1 cellular context compared by ENCODE assay signal in the genomic region with DNA sequence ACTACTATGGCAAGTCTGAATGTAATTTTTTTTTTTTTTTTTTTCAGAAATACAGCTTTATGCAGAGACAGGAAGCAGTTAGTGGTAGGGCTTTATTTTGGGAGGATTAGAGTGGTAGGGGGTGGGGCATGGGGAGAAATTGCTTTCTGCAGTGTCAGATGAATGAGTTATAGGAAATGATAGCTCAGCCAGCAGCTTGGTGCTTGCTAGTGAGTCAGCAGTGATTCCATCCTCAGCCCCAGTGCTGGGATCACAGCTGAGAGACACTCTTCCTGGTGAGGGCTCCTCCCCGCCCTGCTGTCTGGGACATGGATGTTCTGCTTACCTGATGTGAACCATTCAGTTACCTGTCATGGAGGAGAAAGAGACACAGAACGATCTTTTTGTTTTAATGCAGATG.
TF ChIP-seq lines count a peak whose summit lies in the region.

No MANE protein-coding gene starts in this region.

TF ChIP-seq in GM23338, 12 proteins besides CTCF, POLR2A, EP300 and RAD21:
- no peak for TF ChIP-seq ZNF462 (CRISPR knock-in tag; IDR thresholded peaks at IDR 0.05)
- TF ChIP-seq, protein P1, sequence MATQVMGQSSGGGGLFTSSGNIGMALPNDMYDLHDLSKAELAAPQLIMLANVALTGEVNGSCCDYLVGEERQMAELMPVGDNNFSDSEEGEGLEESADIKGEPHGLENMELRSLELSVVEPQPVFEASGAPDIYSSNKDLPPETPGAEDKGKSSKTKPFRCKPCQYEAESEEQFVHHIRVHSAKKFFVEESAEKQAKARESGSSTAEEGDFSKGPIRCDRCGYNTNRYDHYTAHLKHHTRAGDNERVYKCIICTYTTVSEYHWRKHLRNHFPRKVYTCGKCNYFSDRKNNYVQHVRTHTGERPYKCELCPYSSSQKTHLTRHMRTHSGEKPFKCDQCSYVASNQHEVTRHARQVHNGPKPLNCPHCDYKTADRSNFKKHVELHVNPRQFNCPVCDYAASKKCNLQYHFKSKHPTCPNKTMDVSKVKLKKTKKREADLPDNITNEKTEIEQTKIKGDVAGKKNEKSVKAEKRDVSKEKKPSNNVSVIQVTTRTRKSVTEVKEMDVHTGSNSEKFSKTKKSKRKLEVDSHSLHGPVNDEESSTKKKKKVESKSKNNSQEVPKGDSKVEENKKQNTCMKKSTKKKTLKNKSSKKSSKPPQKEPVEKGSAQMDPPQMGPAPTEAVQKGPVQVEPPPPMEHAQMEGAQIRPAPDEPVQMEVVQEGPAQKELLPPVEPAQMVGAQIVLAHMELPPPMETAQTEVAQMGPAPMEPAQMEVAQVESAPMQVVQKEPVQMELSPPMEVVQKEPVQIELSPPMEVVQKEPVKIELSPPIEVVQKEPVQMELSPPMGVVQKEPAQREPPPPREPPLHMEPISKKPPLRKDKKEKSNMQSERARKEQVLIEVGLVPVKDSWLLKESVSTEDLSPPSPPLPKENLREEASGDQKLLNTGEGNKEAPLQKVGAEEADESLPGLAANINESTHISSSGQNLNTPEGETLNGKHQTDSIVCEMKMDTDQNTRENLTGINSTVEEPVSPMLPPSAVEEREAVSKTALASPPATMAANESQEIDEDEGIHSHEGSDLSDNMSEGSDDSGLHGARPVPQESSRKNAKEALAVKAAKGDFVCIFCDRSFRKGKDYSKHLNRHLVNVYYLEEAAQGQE (IDR thresholded peaks at IDR 0.05; ENCODE audit: unreplicated experiment): no peak
- TF ChIP-seq NANOG (IDR thresholded peaks at IDR 0.05; ENCODE audit: borderline replicate concordance): no peak
- no peak for TF ChIP-seq ZNF114 (CRISPR knock-in tag; IDR thresholded peaks at IDR 0.05)
- no peak for TF ChIP-seq JUNB (IDR thresholded peaks at IDR 0.05; ENCODE audit: unreplicated experiment)
- no peak for TF ChIP-seq STAT1 (IDR thresholded peaks at IDR 0.05; ENCODE audit: unreplicated experiment)
- no peak for TF ChIP-seq CREB1 (CRISPR knock-in tag; IDR thresholded peaks at IDR 0.05; ENCODE audit: low read depth)
- no peak for TF ChIP-seq POLR2AphosphoS5 (IDR thresholded peaks at IDR 0.05; ENCODE audit: low read depth)
- no peak for TF ChIP-seq EZH2phosphoT487 (IDR thresholded peaks at IDR 0.05; ENCODE audit: unreplicated experiment)
- TF ChIP-seq ZNF331 (CRISPR knock-in tag; IDR thresholded peaks at IDR 0.05; ENCODE audit: low read depth): no peak
- no peak for TF ChIP-seq ETS1 (IDR thresholded peaks at IDR 0.05)
- no peak for TF ChIP-seq EZH2 (IDR thresholded peaks at IDR 0.05; ENCODE audit: low read depth, unreplicated experiment)
